In genomic region chr12:115749485-115749884, GRCh38 we compare ENCODE assay signal across 30 cellular contexts.
"Had no signal": no experiment of that assay in that cellular context is flagged by ENCODE, and none has a peak within 500 bp of the region (broad histone marks: within the 10 kb centered on the region; RNA-seq: fewer than 3 reads in every experiment).

No MANE protein-coding gene starts in this region.

- H3K27me3 ChIP-seq: brain microvascular endothelial cell had no signal

- DNase-seq: activated B cell treated with CpG ODN at 0.5 μM for 24 hours; activated CD4-positive, alpha-beta memory T cell treated with anti-CD3 and anti-CD28 coated beads for 36 hours; activated CD4-positive, alpha-beta T cell treated with anti-CD3 and anti-CD28 coated beads for 48 hours; activated CD8-positive, alpha-beta memory T cell treated with anti-CD3 and anti-CD28 coated beads, Interleukin-2, amount 10 ng/mL, durations not matched to agents 7 days and 5 days; activated CD8-positive, alpha-beta memory T cell treated with anti-CD3 and anti-CD28 coated beads, Interleukin-2, amount 50 U/mL, for 4 hours; activated CD8-positive, alpha-beta T cell treated with anti-CD3 and anti-CD28 coated beads, Interleukin-2, amount 10 ng/mL, durations not matched to agents 7 days and 5 days; activated gamma-delta T cell; activated naive CD4-positive, alpha-beta T cell; activated naive CD4-positive, alpha-beta T cell treated with anti-CD3 and anti-CD28 coated beads, Interleukin-2, amount 10 ng/mL, durations not matched to agents 7 days and 5 days; activated T-cell treated with anti-CD3 and anti-CD28 coated beads, Interleukin-2, amount 50 U/mL, for 1 hour; activated T-cell treated with anti-CD3 and anti-CD28 coated beads, Interleukin-2, amount 50 U/mL, for 48 hours; amniotic stem cell; anterior cingulate cortex; brain microvascular endothelial cell; dorsolateral prefrontal cortex; effector memory CD4-positive, alpha-beta T cell; endodermal cell; foreskin melanocyte; SW 1271; T-helper 1 cell; T-helper 17 cell; T1000; WERI-Rb-1 had no signal

- H3K27ac Mint-ChIP-seq: activated B cell treated with CpG ODN at 0.5 μM for 24 hours; activated CD4-positive, alpha-beta memory T cell treated with anti-CD3 and anti-CD28 coated beads for 36 hours; activated CD8-positive, alpha-beta memory T cell treated with anti-CD3 and anti-CD28 coated beads, Interleukin-2, amount 10 ng/mL, durations not matched to agents 7 days and 5 days; activated CD8-positive, alpha-beta T cell treated with anti-CD3 and anti-CD28 coated beads, Interleukin-2, amount 10 ng/mL, durations not matched to agents 7 days and 5 days; activated naive CD4-positive, alpha-beta T cell treated with anti-CD3 and anti-CD28 coated beads, Interleukin-2, amount 10 ng/mL, durations not matched to agents 7 days and 5 days; activated naive CD8-positive, alpha-beta T cell; activated T-helper 1 cell treated with anti-CD3 and anti-CD28 coated beads, Interleukin-12 subunit alpha, Interleukin-12 subunit beta, Interleukin-2, Interleukin-4 antibody, amounts not matched to agents 30 ng/mL and 10 ng/mL and 1 ng/mL, durations not matched to agents 14 hours and 24 hours and 36 hours; dendritic cell treated with granulocyte-macrophage colony-stimulating factor and Interleukin-4, amounts not matched to agents 40 ng/mL and 50 ng/mL, for 4 days; endodermal cell; T-helper 17 cell; T-helper 2 cell treated with Interferon-gamma antibody and Interleukin-4, amounts not matched to agents 5 μg/mL and 100 μg/mL, for 36 hours had no signal

- H3K4me3 ChIP-seq: coronary artery, dorsolateral prefrontal cortex, gastroesophageal sphincter had no signal

- H3K4me3 Mint-ChIP-seq: activated B cell treated with CpG ODN at 0.5 μM for 24 hours; activated CD4-positive, alpha-beta memory T cell treated with anti-CD3 and anti-CD28 coated beads for 36 hours; activated CD8-positive, alpha-beta memory T cell treated with anti-CD3 and anti-CD28 coated beads, Interleukin-2, amount 10 ng/mL, durations not matched to agents 7 days and 5 days; activated CD8-positive, alpha-beta T cell treated with anti-CD3 and anti-CD28 coated beads, Interleukin-2, amount 10 ng/mL, durations not matched to agents 7 days and 5 days; activated naive CD4-positive, alpha-beta T cell treated with anti-CD3 and anti-CD28 coated beads, Interleukin-2, amount 10 ng/mL, durations not matched to agents 7 days and 5 days; activated naive CD8-positive, alpha-beta T cell; activated T-helper 1 cell treated with anti-CD3 and anti-CD28 coated beads, Interleukin-12 subunit alpha, Interleukin-12 subunit beta, Interleukin-2, Interleukin-4 antibody, amounts not matched to agents 30 ng/mL and 10 ng/mL and 1 ng/mL, durations not matched to agents 14 hours and 24 hours and 36 hours; central memory CD8-positive, alpha-beta T cell; dendritic cell treated with granulocyte-macrophage colony-stimulating factor and Interleukin-4, amounts not matched to agents 40 ng/mL and 50 ng/mL, for 4 days; endodermal cell; T-helper 17 cell; T-helper 2 cell treated with Interferon-gamma antibody and Interleukin-4, amounts not matched to agents 5 μg/mL and 100 μg/mL, for 36 hours had no signal

- H3K27ac ChIP-seq: brain microvascular endothelial cell, coronary artery, dorsolateral prefrontal cortex, gastroesophageal sphincter, WERI-Rb-1 had no signal

- H3K9me3 Mint-ChIP-seq: activated CD4-positive, alpha-beta memory T cell treated with anti-CD3 and anti-CD28 coated beads for 36 hours; activated naive CD4-positive, alpha-beta T cell treated with anti-CD3 and anti-CD28 coated beads, Interleukin-2, amount 10 ng/mL, durations not matched to agents 7 days and 5 days; activated T-helper 1 cell treated with anti-CD3 and anti-CD28 coated beads, Interleukin-12 subunit alpha, Interleukin-12 subunit beta, Interleukin-2, Interleukin-4 antibody, amounts not matched to agents 30 ng/mL and 10 ng/mL and 1 ng/mL, durations not matched to agents 14 hours and 24 hours and 36 hours; central memory CD8-positive, alpha-beta T cell; dendritic cell treated with granulocyte-macrophage colony-stimulating factor and Interleukin-4, amounts not matched to agents 40 ng/mL and 50 ng/mL, for 4 days; endodermal cell; T-helper 2 cell treated with Interferon-gamma antibody and Interleukin-4, amounts not matched to agents 5 μg/mL and 100 μg/mL, for 36 hours had no signal

- H3K36me3 Mint-ChIP-seq: activated CD4-positive, alpha-beta memory T cell treated with anti-CD3 and anti-CD28 coated beads for 36 hours; activated CD8-positive, alpha-beta memory T cell treated with anti-CD3 and anti-CD28 coated beads, Interleukin-2, amount 10 ng/mL, durations not matched to agents 7 days and 5 days; activated naive CD4-positive, alpha-beta T cell treated with anti-CD3 and anti-CD28 coated beads, Interleukin-2, amount 10 ng/mL, durations not matched to agents 7 days and 5 days; activated naive CD8-positive, alpha-beta T cell had no signal

- H3K27me3 Mint-ChIP-seq: activated CD8-positive, alpha-beta memory T cell treated with anti-CD3 and anti-CD28 coated beads, Interleukin-2, amount 10 ng/mL, durations not matched to agents 7 days and 5 days; activated naive CD4-positive, alpha-beta T cell treated with anti-CD3 and anti-CD28 coated beads, Interleukin-2, amount 10 ng/mL, durations not matched to agents 7 days and 5 days; T-helper 17 cell had no signal

- H3K4me1 Mint-ChIP-seq: activated B cell treated with CpG ODN at 0.5 μM for 24 hours; activated CD8-positive, alpha-beta memory T cell treated with anti-CD3 and anti-CD28 coated beads, Interleukin-2, amount 10 ng/mL, durations not matched to agents 7 days and 5 days; activated naive CD4-positive, alpha-beta T cell treated with anti-CD3 and anti-CD28 coated beads, Interleukin-2, amount 10 ng/mL, durations not matched to agents 7 days and 5 days; central memory CD8-positive, alpha-beta T cell; endodermal cell; T-helper 17 cell had no signal

- H3K36me3 ChIP-seq: brain microvascular endothelial cell, gastroesophageal sphincter, WERI-Rb-1 had no signal

- H3K4me1 ChIP-seq: gastroesophageal sphincter had no signal
